ENCODE assay signal across 12 cellular contexts in the genomic region with DNA sequence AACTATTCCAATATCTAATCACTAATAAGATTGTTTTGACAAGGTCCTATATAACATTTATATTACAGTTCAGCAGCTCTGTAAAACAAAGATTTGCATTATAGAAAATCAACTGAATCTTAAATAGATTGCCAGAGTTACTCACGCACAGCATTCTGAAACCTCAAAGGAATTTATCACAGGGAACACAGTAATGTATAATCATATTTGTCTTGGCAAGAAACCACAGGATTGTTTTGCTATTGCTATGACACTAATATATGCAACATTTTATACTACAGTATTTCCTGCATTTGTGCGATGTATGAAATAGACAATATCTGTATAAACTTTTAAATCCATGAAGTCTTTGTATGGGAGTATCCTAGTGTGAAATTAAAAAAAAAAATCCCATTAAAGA.
DNase-seq lines count a peak whose midpoint lies in the region; FAIRE-seq and TF ChIP-seq lines count a peak whose summit lies in the region.
"Had no signal": no experiment of that assay in that cellular context is flagged by ENCODE, and none has a peak within 500 bp of the region (broad histone marks: within the 10 kb centered on the region; RNA-seq: fewer than 3 reads in every experiment).

No MANE protein-coding gene starts in this region.

- H3K4me1 Mint-ChIP-seq in nephron (peaks cover 9% of the 10 kb centered on the region), Caco-2 (ENCODE audit: low read depth, unreplicated experiment) (no peaks in the 10 kb centered on the region), nephron progenitor cell (peaks cover 2% of the 10 kb centered on the region)
- H3K4me1 Mint-ChIP-seq: CD8-positive, alpha-beta memory T cell had no signal

- H3K27ac ChIP-seq in endothelial cell of umbilical vein (ENCODE audit: insufficient read depth, low read depth, low read length) = peak overlapping the region; percentile 85

- H3K4me3 Mint-ChIP-seq in nephron (no peak overlapping the region), Caco-2 (ENCODE audit: unreplicated experiment) (no peak overlapping the region), nephron progenitor cell (no peak overlapping the region)
- H3K4me3 Mint-ChIP-seq: activated naive CD8-positive, alpha-beta T cell; CD8-positive, alpha-beta memory T cell had no signal

- H3K9me3 Mint-ChIP-seq in nephron (no peaks in the 10 kb centered on the region), Caco-2 (ENCODE audit: unreplicated experiment) (no peaks in the 10 kb centered on the region), nephron progenitor cell (no peaks in the 10 kb centered on the region)
- H3K9me3 Mint-ChIP-seq: CD8-positive, alpha-beta memory T cell had no signal

- H3K9me1 ChIP-seq in endothelial cell of umbilical vein (replicated peaks; ENCODE audit: control insufficient read depth, extremely low read depth, insufficient read depth, low read length) = no peaks in the 10 kb centered on the region

- H3K4me3 ChIP-seq in endothelial cell of umbilical vein (replicated peaks in 1 of 3; ENCODE audit: insufficient read depth in 1 of 3, low read depth in 1 of 3, low read length in 3 of 3) (no peak overlapping the region), Caco-2 (ENCODE audit: low read depth, low read length) (no peak overlapping the region)

- DNase-seq in Daoy (ENCODE audit: low read depth) = peak; percentile 41
- DNase-seq in NCI-H526 treated with DMSO at 0.1 percent for 48 hours (lab: John Stamatoyannopoulos, UW) = peak; percentile 48
- peak; percentile 91 for DNase-seq in endothelial cell of umbilical vein (ENCODE audit: low read depth, low spot score)
- no peak for DNase-seq in NCI-H1105 (lab: John Stamatoyannopoulos, UW)
- DNase-seq in NCI-H345 (lab: John Stamatoyannopoulos, UW) = no peak
- DNase-seq in Caco-2 = no peak
- DNase-seq in nephron progenitor cell = no peak
- DNase-seq: CD8-positive, alpha-beta memory T cell; T-helper 1 cell had no signal

- TF ChIP-seq CTCF in endothelial cell of umbilical vein (IDR thresholded peaks at IDR 0.05; ENCODE audit: extremely low read depth in 1 of 2, insufficient read depth in 1 of 2, low read depth in 1 of 2, low read length in 2 of 2) (no peak), nephron (IDR thresholded peaks at IDR 0.05; ENCODE audit: unreplicated experiment in 3 of 3) (no peak), Caco-2 (IDR thresholded peaks at IDR 0.05; ENCODE audit: insufficient read depth in 1 of 2, low read depth in 1 of 2, low read length in 1 of 2, severe bottlenecking in 1 of 2, unreplicated experiment in 1 of 2) (no peak), nephron progenitor cell (IDR thresholded peaks at IDR 0.05) (no peak)

- CTCF ChIA-PET in endothelial cell of umbilical vein (lab: Charles Lee) = interaction anchor here (0.8 to 1.6 kb wide), 5 partner anchors 10 to 88 kb away, joined by 3 to 5 read pairs (median 4); no protein-coding TSS in a partner anchor
- CTCF ChIA-PET in Caco-2 (lab: Charles Lee) = no interaction called here

- H3K79me2 ChIP-seq in endothelial cell of umbilical vein (ENCODE audit: control insufficient read depth, insufficient read depth, low read length) = no peaks in the 10 kb centered on the region

- intact Hi-C loops in endothelial cell of umbilical vein (cut with micrococcal nuclease) (loop anchor here (1.0 to 10.0 kb wide), 4 partner anchors 238 to 822 kb away; partner anchors contain the start of gene SNX7), Caco-2 (cut with micrococcal nuclease; ENCODE audit: unreplicated experiment) (no loop called here)

- FAIRE-seq in endothelial cell of umbilical vein (lab: Jason Lieb, UNC) = peak; percentile 74

- no peaks in the 10 kb centered on the region for H3K9me3 ChIP-seq in endothelial cell of umbilical vein (replicated peaks; ENCODE audit: control insufficient read depth, insufficient read depth, low read length)
- no peaks in the 10 kb centered on the region for H3K9me3 ChIP-seq in Caco-2

- H3K9ac ChIP-seq in endothelial cell of umbilical vein (replicated peaks; ENCODE audit: extremely low read depth, insufficient read depth, low read length) = peak overlapping the region; percentile 74

- dilution Hi-C loops in endothelial cell of umbilical vein (cut with MboI; ENCODE audit: extremely low pct_ligation_motif_present, low sequenced_read_pairs) = no loop called here

- H3K36me3 Mint-ChIP-seq in nephron (ENCODE audit: low read depth) (no peaks in the 10 kb centered on the region), Caco-2 (ENCODE audit: insufficient read depth, unreplicated experiment) (no peaks in the 10 kb centered on the region), nephron progenitor cell (ENCODE audit: low read depth) (no peaks in the 10 kb centered on the region)
- H3K36me3 Mint-ChIP-seq: activated naive CD8-positive, alpha-beta T cell; CD8-positive, alpha-beta memory T cell had no signal

- peak overlapping the region; percentile 67 for H3K4me2 ChIP-seq in endothelial cell of umbilical vein (ENCODE audit: insufficient read depth, low read length)

- H3K36me3 ChIP-seq in endothelial cell of umbilical vein (ENCODE audit: control insufficient read depth in 2 of 2, extremely low read depth in 1 of 2, insufficient read depth in 2 of 2, low read length in 2 of 2) = no peaks in the 10 kb centered on the region
- no peaks in the 10 kb centered on the region for H3K36me3 ChIP-seq in Caco-2 (ENCODE audit: control insufficient read depth, insufficient read depth, low read length)

- no peaks in the 10 kb centered on the region for H4K20me1 ChIP-seq in endothelial cell of umbilical vein (replicated peaks; ENCODE audit: control insufficient read depth, extremely low read depth, insufficient read depth, low read length)

- H3K27me3 Mint-ChIP-seq in nephron (ENCODE audit: low read depth) (no peaks in the 10 kb centered on the region), Caco-2 (ENCODE audit: insufficient read depth, unreplicated experiment) (peaks cover 2% of the 10 kb centered on the region), nephron progenitor cell (ENCODE audit: low read depth, poor library complexity) (peaks cover 5% of the 10 kb centered on the region)
- H3K27me3 Mint-ChIP-seq: activated naive CD8-positive, alpha-beta T cell; CD8-positive, alpha-beta memory T cell; progenitor cell of endocrine pancreas had no signal

- no peak overlapping the region for H2AFZ ChIP-seq in endothelial cell of umbilical vein (ENCODE audit: low read depth, low read length)

- peak overlapping the region; percentile 36 to 71 (median 38) for H3K27ac Mint-ChIP-seq in nephron
- no peak overlapping the region for H3K27ac Mint-ChIP-seq in Caco-2 (ENCODE audit: unreplicated experiment)
- no peak overlapping the region for H3K27ac Mint-ChIP-seq in nephron progenitor cell
- H3K27ac Mint-ChIP-seq: activated naive CD8-positive, alpha-beta T cell; CD8-positive, alpha-beta memory T cell; progenitor cell of endocrine pancreas had no signal

- H3K4me1 ChIP-seq in endothelial cell of umbilical vein (ENCODE audit: control insufficient read depth, extremely low read depth, insufficient read depth, low read length) = peaks cover 49% of the 10 kb centered on the region
- H3K4me1 ChIP-seq in Caco-2 = no peaks in the 10 kb centered on the region

- H3K27me3 ChIP-seq in endothelial cell of umbilical vein (ENCODE audit: control insufficient read depth in 2 of 2, insufficient read depth in 2 of 2, low read length in 2 of 2) (no peaks in the 10 kb centered on the region), Caco-2 (replicated peaks; ENCODE audit: control insufficient read depth, insufficient read depth, low read length) (no peaks in the 10 kb centered on the region)

- BruUV-seq in endothelial cell of umbilical vein (replicated peaks; lab: Mats Ljungman, UMichigan) (no TSS peak), Caco-2 (replicated peaks; lab: Mats Ljungman, UMichigan) (no TSS peak)

- POLR2A ChIA-PET in endothelial cell of umbilical vein (lab: Charles Lee) (no interaction called here), Caco-2 (lab: Charles Lee) (no interaction called here)

- no peak for TF ChIP-seq POLR2A in endothelial cell of umbilical vein (IDR thresholded peaks at IDR 0.05; ENCODE audit: low read depth, low read length)

TF ChIP-seq in endothelial cell of umbilical vein, 7 proteins besides CTCF, POLR2A, EP300 and RAD21:
- TF ChIP-seq JUN (IDR thresholded peaks at IDR 0.05; ENCODE audit: borderline replicate concordance, insufficient read depth, insufficient read length, low read depth) = peak; percentile 45
- TF ChIP-seq EZH2 (IDR thresholded peaks at IDR 0.05; ENCODE audit: borderline replicate concordance, low read depth, low read length, severe bottlenecking) = no peak
- no peak for TF ChIP-seq MAX (IDR thresholded peaks at IDR 0.05; ENCODE audit: insufficient read depth, insufficient read length)
- no peak for TF ChIP-seq MYC (IDR thresholded peaks at IDR 0.05; ENCODE audit: low read depth, low read length)
- TF ChIP-seq POLR2AphosphoS5 (IDR thresholded peaks at IDR 0.05; ENCODE audit: insufficient read depth, low read depth, low read length) = peak; percentile 31
- TF ChIP-seq GATA2 (IDR thresholded peaks at IDR 0.05; ENCODE audit: insufficient read depth, insufficient read length, low read depth, low read length) = peak; percentile 54
- TF ChIP-seq FOS (IDR thresholded peaks at IDR 0.05; ENCODE audit: borderline replicate concordance, insufficient read depth, low read length) = peak; percentile 50

Comparison
In these comparisons a context has a peak if more than half of its experiments do, and no peak if none do; other contexts are left out.
1. DNase-seq: peak in Daoy (single experiment), NCI-H526 treated with DMSO at 0.1 percent for 48 hours (single experiment) and endothelial cell of umbilical vein (single experiment); none in NCI-H1105 (single experiment), NCI-H345 (single experiment), Caco-2 (0 of 2) and nephron progenitor cell (single experiment).
2. H3K27ac Mint-ChIP-seq: peak in nephron (3 of 3); none in Caco-2 (single experiment) and nephron progenitor cell (single experiment).